21 cellular contexts compared by ENCODE assay signal in the genomic region with DNA sequence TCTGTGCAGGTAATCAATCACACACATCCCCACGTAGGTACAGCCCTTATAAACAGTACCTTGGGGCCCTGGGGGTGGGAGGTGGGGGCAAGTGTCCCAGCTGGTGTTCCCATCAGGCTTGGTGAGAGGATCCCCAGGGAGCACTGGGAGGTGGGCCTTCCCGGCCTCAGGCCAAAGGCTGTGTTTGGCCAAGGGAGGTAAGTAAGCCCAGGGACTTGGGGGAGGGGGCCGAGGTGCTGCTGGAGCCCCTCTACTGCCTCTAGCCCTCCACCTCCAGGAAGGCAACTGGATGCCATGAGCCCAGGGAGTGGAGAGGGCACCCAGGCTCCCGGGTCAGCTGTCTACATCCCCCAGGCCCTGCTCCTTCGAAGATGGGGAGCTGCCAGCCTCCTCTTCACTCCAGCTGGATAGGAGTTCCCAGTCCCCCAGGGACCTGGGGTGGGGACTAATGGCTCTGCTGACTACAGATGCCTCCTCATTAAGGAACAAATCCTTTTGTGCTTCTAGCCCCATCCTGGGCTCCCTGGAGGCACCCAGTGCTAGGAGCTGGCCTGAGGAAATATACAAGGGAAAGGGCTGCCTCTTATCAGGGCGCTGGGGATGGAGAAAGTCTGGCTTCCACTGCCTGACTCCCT. TPM values are rescaled to one million over a fixed set of nuclear protein-coding genes. Genes with fewer than 3 reads are reported as not detected.
DNase-seq lines count a peak whose midpoint lies in the region; ATAC-seq and TF ChIP-seq lines count a peak whose summit lies in the region.
"Had no signal": no experiment of that assay in that cellular context is flagged by ENCODE, and none has a peak within 500 bp of the region (broad histone marks: within the 10 kb centered on the region; RNA-seq: fewer than 3 reads in every experiment).

No MANE protein-coding gene starts in this region.

- H3K9ac ChIP-seq in BLaER1 treated with 17β-estradiol and CSF1 and Interleukin-3, amounts not matched to agents 10 nM and 100 nM = peak overlapping the region in 4 of 11 experiments; percentile 11 to 53 (median 42); a peak in 8 of 22 replicates
- H3K9ac ChIP-seq: KMS-11, parathyroid adenoma had no signal

- no peaks in the 10 kb centered on the region for H3K36me3 ChIP-seq in BLaER1 treated with 17β-estradiol and CSF1 and Interleukin-3, amounts not matched to agents 10 nM and 100 nM
- H3K36me3 ChIP-seq in mesodermal cell (ENCODE audit: control insufficient read depth, insufficient read depth, low read length) (peaks cover 6% of the 10 kb centered on the region), aorta (ENCODE audit: control insufficient read depth in 1 of 2, insufficient read depth in 2 of 2, low read length in 1 of 2) (no peaks in the 10 kb centered on the region), esophagus muscularis mucosa (no peaks in the 10 kb centered on the region)
- H3K36me3 ChIP-seq: ascending aorta, uterus had no signal

- no peak for ATAC-seq in aorta (ENCODE audit: low FRiP score)

- peaks cover 24 to 72% (median 59%) of the 10 kb centered on the region in 10 experiments; a peak in 19 of 20 replicates for H3K4me1 ChIP-seq in BLaER1 treated with 17β-estradiol and CSF1 and Interleukin-3, amounts not matched to agents 10 nM and 100 nM
- peaks cover 53% of the 10 kb centered on the region for H3K4me1 ChIP-seq in mesodermal cell (ENCODE audit: control insufficient read depth, insufficient read depth, low read length, poor library complexity, severe bottlenecking)
- H3K4me1 ChIP-seq in aorta (ENCODE audit: control insufficient read depth in 1 of 2, insufficient read depth in 2 of 2, low read length in 2 of 2) = no peaks in the 10 kb centered on the region
- no peaks in the 10 kb centered on the region for H3K4me1 ChIP-seq in esophagus muscularis mucosa
- H3K4me1 ChIP-seq: ascending aorta, parathyroid adenoma, uterus had no signal

- H3K27me3 ChIP-seq in BLaER1 treated with 17β-estradiol and CSF1 and Interleukin-3, amounts not matched to agents 10 nM and 100 nM = peaks cover 0 to 6% (median 0%) of the 10 kb centered on the region in 11 experiments; a peak in 1 of 22 replicates
- H3K27me3 ChIP-seq in aorta (ENCODE audit: control insufficient read depth in 1 of 2, insufficient read depth in 2 of 2, low read length in 1 of 2) = no peaks in the 10 kb centered on the region
- H3K27me3 ChIP-seq in esophagus muscularis mucosa = peaks cover 0 to 24% (median 0%) of the 10 kb centered on the region in 4 donors
- H3K27me3 ChIP-seq: ascending aorta, uterus had no signal

- WGBS in mesodermal cell (ENCODE audit: insufficient coverage in 2 of 2), 2 experiments = 80% methylated on average over 2 to 4 of the region's 6 CpGs
- 53 to 58% methylated on average over 6 of the region's 6 CpGs for WGBS in aorta, 2 donors
- WGBS in esophagus muscularis mucosa = 74% methylated on average over 3 of the region's 6 CpGs

- peak overlapping the region in 2 of 10 experiments; percentile 16 to 30; a peak in 3 of 20 replicates for H3K4me3 ChIP-seq in BLaER1 treated with 17β-estradiol and CSF1 and Interleukin-3, amounts not matched to agents 10 nM and 100 nM
- H3K4me3 ChIP-seq in mesodermal cell (ENCODE audit: extremely low read depth, insufficient read depth, low read length, poor library complexity, severe bottlenecking) (no peak overlapping the region), aorta (ENCODE audit: low read length in 2 of 2) (no peak overlapping the region), esophagus muscularis mucosa (no peak overlapping the region)
- H3K4me3 ChIP-seq: ascending aorta, uterus had no signal

- DNase-seq in NCI-H1092 (lab: John Stamatoyannopoulos, UW) (peak; percentile 59), NCI-H82 treated with DMSO at 0.1 percent for 48 hours (lab: John Stamatoyannopoulos, UW; ENCODE audit: unreplicated experiment) (peak; percentile 61), hepatic stellate cell (ENCODE audit: low spot score) (no peak), aorta (no peak), T-helper 9 cell (no peak), esophagus muscularis mucosa (ENCODE audit: extremely low spot score) (no peak)
- DNase-seq: activated effector memory CD4-positive, alpha-beta T cell treated with Interleukin-2 at 50 U/mL for 16 hours; islet precursor cell; NCI-H2081 treated with DMSO at 0.1 percent for 48 hours; OCI-M1; uterus had no signal

- H3K4me2 ChIP-seq in BLaER1 treated with 17β-estradiol and CSF1 and Interleukin-3, amounts not matched to agents 10 nM and 100 nM = peak overlapping the region; percentile 40 to 94 (median 82); a peak in 21 of 22 replicates
- H3K4me2 ChIP-seq: KMS-11 had no signal

- TF ChIP-seq EP300 in esophagus muscularis mucosa (IDR thresholded peaks at IDR 0.05) = no peak

- TF ChIP-seq CTCF in esophagus muscularis mucosa (IDR thresholded peaks at IDR 0.05) = no peak

- intact Hi-C loops in aorta (cut with DNase I) = no loop called here
- intact Hi-C loops in esophagus muscularis mucosa (cut with DNase I) = no loop called here

- H3K9me3 ChIP-seq in BLaER1 treated with 17β-estradiol and CSF1 and Interleukin-3, amounts not matched to agents 10 nM and 100 nM (replicated peaks in 1 of 11) = no peaks in the 10 kb centered on the region
- H3K9me3 ChIP-seq in mesodermal cell (ENCODE audit: control insufficient read depth, low read length) (no peaks in the 10 kb centered on the region), aorta (ENCODE audit: control insufficient read depth, low read length) (no peaks in the 10 kb centered on the region), esophagus muscularis mucosa (no peaks in the 10 kb centered on the region)
- H3K9me3 ChIP-seq: ascending aorta, uterus had no signal

- no peak for TF ChIP-seq POLR2A in esophagus muscularis mucosa (IDR thresholded peaks at IDR 0.05; ENCODE audit: low read depth)

- peaks cover 0 to 21% (median 0%) of the 10 kb centered on the region in 11 experiments; a peak in 3 of 22 replicates for H4K20me1 ChIP-seq in BLaER1 treated with 17β-estradiol and CSF1 and Interleukin-3, amounts not matched to agents 10 nM and 100 nM

- H3K27ac ChIP-seq in BLaER1 treated with 17β-estradiol and CSF1 and Interleukin-3, amounts not matched to agents 10 nM and 100 nM = no peak overlapping the region
- H3K27ac ChIP-seq in mesodermal cell (ENCODE audit: low read depth, low read length, severe bottlenecking) (peak overlapping the region; percentile 64), aorta (ENCODE audit: low read depth in 1 of 2, low read length in 2 of 2) (no peak overlapping the region), esophagus muscularis mucosa (replicated peaks in 1 of 4) (no peak overlapping the region)
- H3K27ac ChIP-seq: ascending aorta, epithelial cell of prostate, KMS-11, parathyroid adenoma, uterus had no signal

RNA-seq across cellular contexts. Expression of gene RNU5B-1, which starts 33.1 kb away (rescaled TPM):
- 12,289 TPM for polyA plus RNA-seq in mesodermal cell (2013, experiment 1 of 2)
- polyA plus RNA-seq in mesodermal cell (2013, experiment 2 of 2) = 16,601 TPM
- total RNA-seq in aorta (10 to 100 TPM; 18.7 to 40.6 TPM), esophagus muscularis mucosa (not detected)
- polyA plus RNA-seq in aorta = not detected
- total RNA-seq: activated CD8-positive, alpha-beta memory T cell treated with anti-CD3 and anti-CD28 coated beads for 36 hours; ascending aorta; mononuclear cell had no signal
- polyA plus RNA-seq: BJ, small intestine had no signal

RNA-seq across cellular contexts. Expression of gene IGDCC3, which starts 40.2 kb away (rescaled TPM):
- polyA plus RNA-seq in mesodermal cell (2013, experiment 1 of 2) = 113 TPM
- polyA plus RNA-seq in mesodermal cell (2013, experiment 2 of 2) = 107 TPM
- not detected for total RNA-seq in aorta
- not detected for polyA plus RNA-seq in aorta
- total RNA-seq in esophagus muscularis mucosa = under 1 TPM in 1 of 4 donors, not detected in 3; 0.17 TPM
- total RNA-seq: activated CD8-positive, alpha-beta memory T cell treated with anti-CD3 and anti-CD28 coated beads for 36 hours; ascending aorta; mononuclear cell had no signal
- polyA plus RNA-seq: BJ had no signal

RNA-seq across cellular contexts. Expression of gene RNU5A-1, which starts 41.7 kb away (rescaled TPM):
- polyA plus RNA-seq in mesodermal cell (2013, experiment 1 of 2) = 6,661 TPM
- polyA plus RNA-seq in mesodermal cell (2013, experiment 2 of 2) = 8,769 TPM
- total RNA-seq in aorta (not detected), esophagus muscularis mucosa (not detected)
- polyA plus RNA-seq in aorta = not detected
- total RNA-seq: activated CD8-positive, alpha-beta memory T cell treated with anti-CD3 and anti-CD28 coated beads for 36 hours; ascending aorta; mononuclear cell; uterus had no signal
- polyA plus RNA-seq: BJ, small intestine had no signal

RNA-seq across cellular contexts. Expression of gene PARP16, which starts 50.9 kb away (rescaled TPM):
- 5.6 TPM for polyA plus RNA-seq in mesodermal cell (2013, experiment 1 of 2)
- 6.3 TPM for polyA plus RNA-seq in mesodermal cell (2013, experiment 2 of 2)
- total RNA-seq in aorta = 10 to 100 TPM in 1 of 2 donors, 1 to 10 TPM in 1; 6.9 to 11.5 TPM
- polyA plus RNA-seq in aorta = 1 to 10 TPM; 5.3 to 5.7 TPM
- 10 to 100 TPM; 11.2 to 19.0 (median 14.6) TPM for total RNA-seq in esophagus muscularis mucosa

Comparison
In these comparisons a context has a peak if more than half of its experiments do, and no peak if none do; other contexts are left out.
1. DNase-seq: peak in NCI-H1092 (single experiment) and NCI-H82 treated with DMSO at 0.1 percent for 48 hours (single experiment); none in hepatic stellate cell (single experiment), aorta (0 of 2), T-helper 9 cell (single experiment) and esophagus muscularis mucosa (single experiment).
2. RNA of gene RNU5B-1, which starts 33.1 kb away (total RNA-seq): 18.7 to 40.6 TPM in aorta; not detected in esophagus muscularis mucosa; every median in the first group is over 10 times any median in the second.